Comparison of ENCODE assay signal across 23 cellular contexts in genomic region chr13:90232291-90232690, GRCh38.
"Had no signal": no experiment of that assay in that cellular context is flagged by ENCODE, and none has a peak within 500 bp of the region (broad histone marks: within the 10 kb centered on the region; RNA-seq: fewer than 3 reads in every experiment).

No MANE protein-coding gene starts in this region.

- H3K27ac Mint-ChIP-seq: activated B cell treated with CpG ODN at 0.5 μM for 24 hours; activated CD4-positive, alpha-beta memory T cell treated with anti-CD3 and anti-CD28 coated beads for 36 hours; activated CD4-positive, alpha-beta T cell treated with anti-CD3 and anti-CD28 coated beads, Interleukin-2, amount 10 ng/mL, durations not matched to agents 7 days and 5 days; activated naive CD4-positive, alpha-beta T cell treated with anti-CD3 and anti-CD28 coated beads, Interleukin-2, amount 50 U/mL, for 72 hours; activated naive CD8-positive, alpha-beta T cell treated with anti-CD3 and anti-CD28 coated beads, Interleukin-2, amount 50 U/mL, for 24 hours; T-helper 1 cell treated with Interleukin-12 subunit alpha and Interleukin-12 subunit beta and Interleukin-4 antibody, amounts not matched to agents 30 μg/mL and 1 μg/mL, for 36 hours had no signal

- H3K4me1 Mint-ChIP-seq: activated B cell treated with CpG ODN at 0.5 μM for 24 hours; activated CD4-positive, alpha-beta T cell treated with anti-CD3 and anti-CD28 coated beads, Interleukin-2, amount 10 ng/mL, durations not matched to agents 7 days and 5 days; activated naive CD8-positive, alpha-beta T cell treated with anti-CD3 and anti-CD28 coated beads, Interleukin-2, amount 50 U/mL, for 24 hours had no signal

- H3K36me3 Mint-ChIP-seq: activated CD4-positive, alpha-beta memory T cell treated with anti-CD3 and anti-CD28 coated beads for 36 hours had no signal

- H3K27me3 Mint-ChIP-seq: activated B cell treated with CpG ODN at 0.5 μM for 24 hours; activated CD4-positive, alpha-beta memory T cell treated with anti-CD3 and anti-CD28 coated beads for 36 hours; activated CD4-positive, alpha-beta T cell treated with anti-CD3 and anti-CD28 coated beads, Interleukin-2, amount 10 ng/mL, durations not matched to agents 7 days and 5 days; activated naive CD8-positive, alpha-beta T cell treated with anti-CD3 and anti-CD28 coated beads, Interleukin-2, amount 50 U/mL, for 24 hours had no signal

- H3K4me3 Mint-ChIP-seq: activated B cell treated with CpG ODN at 0.5 μM for 24 hours; activated CD4-positive, alpha-beta memory T cell treated with anti-CD3 and anti-CD28 coated beads for 36 hours; activated CD4-positive, alpha-beta T cell treated with anti-CD3 and anti-CD28 coated beads, Interleukin-2, amount 10 ng/mL, durations not matched to agents 7 days and 5 days; activated naive CD8-positive, alpha-beta T cell treated with anti-CD3 and anti-CD28 coated beads, Interleukin-2, amount 50 U/mL, for 24 hours; activated T-cell treated with anti-CD3 and anti-CD28 coated beads, Interleukin-2, amount 50 U/mL, for 4 hours; T-helper 1 cell treated with Interleukin-12 subunit alpha and Interleukin-12 subunit beta and Interleukin-4 antibody, amounts not matched to agents 30 μg/mL and 1 μg/mL, for 36 hours had no signal

- ATAC-seq: activated naive CD4-positive, alpha-beta T cell treated with anti-CD3 and anti-CD28 coated beads, Interleukin-2, amount 50 U/mL, for 72 hours; activated naive CD8-positive, alpha-beta T cell treated with anti-CD3 and anti-CD28 coated beads, Interleukin-2, amount 50 U/mL, for 24 hours; activated T-cell treated with anti-CD3 and anti-CD28 coated beads, Interleukin-2, amount 50 U/mL, for 4 hours; PC-3 had no signal

- FAIRE-seq: RCC 7860 had no signal

- DNase-seq: activated B cell treated with CpG ODN at 0.5 μM for 24 hours; activated CD4-positive, alpha-beta memory T cell treated with anti-CD3 and anti-CD28 coated beads for 36 hours; activated CD4-positive, alpha-beta T cell treated with anti-CD3 and anti-CD28 coated beads for 1 hour; activated CD4-positive, alpha-beta T cell treated with anti-CD3 and anti-CD28 coated beads, Interleukin-2, amount 10 ng/mL, durations not matched to agents 7 days and 5 days; activated CD8-positive, alpha-beta memory T cell treated with anti-CD3 and anti-CD28 coated beads for 24 hours; activated effector memory CD4-positive, alpha-beta T cell treated with anti-CD3 and anti-CD28 coated beads, Interleukin-2, amount 50 U/mL, for 16 hours; activated naive CD4-positive, alpha-beta T cell treated with Interleukin-2 at 50 U/mL for 16 hours; activated naive CD8-positive, alpha-beta T cell treated with anti-CD3 and anti-CD28 coated beads, Interleukin-2, amount 50 U/mL, for 24 hours; activated T-cell treated with anti-CD3 and anti-CD28 coated beads, Interleukin-2, amount 50 U/mL, for 4 hours; Karpas-422; MM.1S; NCI-H1105; NCI-H1436; NCI-H1694 treated with DMSO at 0.1 percent for 48 hours; NCI-H2029 treated with DMSO at 0.1 percent for 48 hours; NCI-H510A treated with DMSO at 0.1 percent for 48 hours; NCI-H69; NK-92 treated with Interleukin-12 subunit alpha and Interleukin-12 subunit beta, amount 100 ng/mL, for 24 hours; PC-3; SHP77 treated with DMSO at 0.1 percent for 48 hours had no signal
